ENCODE assay signal across 24 cellular contexts in genomic region chr4:88447339-88447738, GRCh38. TPM values are rescaled to one million over a fixed set of nuclear protein-coding genes. Genes with fewer than 3 reads are reported as not detected.
DNase-seq lines count a peak whose midpoint lies in the region; ATAC-seq and TF ChIP-seq lines count a peak whose summit lies in the region.
"Had no signal": no experiment of that assay in that cellular context is flagged by ENCODE, and none has a peak within 500 bp of the region (broad histone marks: within the 10 kb centered on the region; RNA-seq: fewer than 3 reads in every experiment).

No MANE protein-coding gene starts in this region.

- H3K36me3 Mint-ChIP-seq in WTC11: peaks cover 12% of the 10 kb centered on the region

- no peak overlapping the region for H2AK5ac ChIP-seq in neuronal stem cell (ENCODE audit: low read depth, low read length)

- H2AFZ ChIP-seq in neural cell (ENCODE audit: low read depth, low read length): no peak overlapping the region
- H2AFZ ChIP-seq in neuronal stem cell (ENCODE audit: low read length): no peak overlapping the region
- H2AFZ ChIP-seq: GM23248 had no signal

- no peaks in the 10 kb centered on the region for H3K27me3 Mint-ChIP-seq in WTC11 (ENCODE audit: low read depth)

- no peak overlapping the region for H3K23ac ChIP-seq in neuronal stem cell (ENCODE audit: low read depth, low read length, poor library complexity)

- H3K18ac ChIP-seq in neuronal stem cell (ENCODE audit: low read length): no peak overlapping the region

- no peaks in the 10 kb centered on the region for H3K27me3 ChIP-seq in MG63
- H3K27me3 ChIP-seq in neural cell (ENCODE audit: insufficient read depth, low read depth, low read length): no peaks in the 10 kb centered on the region
- H3K27me3 ChIP-seq in neuronal stem cell (ENCODE audit: control insufficient read depth in 3 of 3, insufficient read depth in 3 of 3, low read depth in 1 of 3, low read length in 3 of 3): no peaks in the 10 kb centered on the region

- WGBS in neuronal stem cell (ENCODE audit: extremely low coverage in 2 of 2, insufficient read length in 2 of 2, insufficient replicate concordance in 1 of 2), 2 donors: no CpG with 5 or more reads among the region's 1 CpG

- POLR2A ChIA-PET in WTC11 (lab: Charles Lee): no interaction called here

- no peak overlapping the region for H3K14ac ChIP-seq in neuronal stem cell (ENCODE audit: low read length)

- H3K79me1 ChIP-seq in neuronal stem cell (ENCODE audit: low read depth, low read length): no peaks in the 10 kb centered on the region

- peaks cover 10% of the 10 kb centered on the region for H3K9me3 Mint-ChIP-seq in WTC11
- H3K9me3 Mint-ChIP-seq: CD8-positive, alpha-beta T cell had no signal

- H3K36me3 ChIP-seq in MG63 (no peaks in the 10 kb centered on the region), neural cell (ENCODE audit: insufficient read depth, low read length) (no peaks in the 10 kb centered on the region), neuronal stem cell (replicated peaks in 1 of 2; ENCODE audit: control insufficient read depth in 2 of 2, insufficient read depth in 2 of 2, low read length in 2 of 2) (no peaks in the 10 kb centered on the region)

- H2BK120ac ChIP-seq in neuronal stem cell (ENCODE audit: low read depth, low read length): no peak overlapping the region

- H3K9ac ChIP-seq in neural cell (ENCODE audit: low read length): no peak overlapping the region
- no peak overlapping the region for H3K9ac ChIP-seq in neuronal stem cell (ENCODE audit: low read depth, low read length, poor library complexity)
- H3K9ac ChIP-seq: GM23248 had no signal

- no peak overlapping the region for H3K4ac ChIP-seq in neuronal stem cell (ENCODE audit: low read length)

- 0 out of 2 replicates have a peak overlapping the region, but pooled peaks have one; percentile 19 for H3K27ac Mint-ChIP-seq in WTC11
- H3K27ac Mint-ChIP-seq: CD8-positive, alpha-beta T cell had no signal

- H3K9me3 ChIP-seq in MG63 (no peaks in the 10 kb centered on the region), neural cell (ENCODE audit: low read length) (no peaks in the 10 kb centered on the region), neuronal stem cell (replicated peaks in 1 of 2; ENCODE audit: control insufficient read depth in 2 of 2, insufficient read depth in 1 of 2, low read depth in 1 of 2, low read length in 2 of 2) (no peaks in the 10 kb centered on the region)
- H3K9me3 ChIP-seq: Caco-2 had no signal

- peak overlapping the region; percentile 8 for H3K27ac ChIP-seq in epithelial cell of prostate
- H3K27ac ChIP-seq in neural cell (ENCODE audit: low read length): peak overlapping the region; percentile 51
- no peak overlapping the region for H3K27ac ChIP-seq in neuronal stem cell (replicated peaks; ENCODE audit: low read length)
- H3K27ac ChIP-seq: GM23248 had no signal

- no peaks in the 10 kb centered on the region for H3K9me2 ChIP-seq in neural cell (ENCODE audit: insufficient read depth, low read length)

- H2BK15ac ChIP-seq in neuronal stem cell (ENCODE audit: low read length): no peak overlapping the region

- no peaks in the 10 kb centered on the region for H4K20me1 ChIP-seq in neural cell (ENCODE audit: insufficient read depth)

- H3K4me2 ChIP-seq in neural cell (ENCODE audit: low read length): no peak overlapping the region
- no peak overlapping the region for H3K4me2 ChIP-seq in neuronal stem cell (ENCODE audit: insufficient read depth, low read length, poor library complexity, severe bottlenecking)

- ATAC-seq in WTC11: no peak
- no peak for ATAC-seq in GM19452 (IDR thresholded peaks at IDR 0.05; ENCODE audit: unreplicated experiment)
- ATAC-seq in HG03039 (IDR thresholded peaks at IDR 0.05; ENCODE audit: unreplicated experiment): no peak
- ATAC-seq: CD8-positive, alpha-beta T cell; K562 had no signal

- no peak overlapping the region for H3K4me3 Mint-ChIP-seq in WTC11
- H3K4me3 Mint-ChIP-seq: CD8-positive, alpha-beta T cell had no signal

- peak; percentile 93 for TF ChIP-seq EP300 in neural cell (conservative IDR thresholded peaks at IDR 0.05; ENCODE audit: poor library complexity, severe bottlenecking)

- H2BK12ac ChIP-seq in neuronal stem cell (ENCODE audit: low read length): no peak overlapping the region

- peaks cover 3% of the 10 kb centered on the region for H3F3A ChIP-seq in neural cell (ENCODE audit: insufficient read depth, low read length, poor library complexity, severe bottlenecking)

- H4K91ac ChIP-seq in neuronal stem cell (ENCODE audit: low read depth, low read length, poor library complexity): no peak overlapping the region

- H4K8ac ChIP-seq in neuronal stem cell (ENCODE audit: low read depth, low read length): no peak overlapping the region

- no peak overlapping the region for H2BK5ac ChIP-seq in neuronal stem cell (ENCODE audit: low read length)

- CTCF ChIA-PET in WTC11 (lab: Charles Lee): interaction anchor here (2.5 to 4.5 kb wide), 2 partner anchors 9 to 69 kb away, joined by 7 to 24 read pairs; partner anchors contain the start of genes HERC5 and HERC6

- H3K4me3 ChIP-seq in MG63 (no peak overlapping the region), neural cell (ENCODE audit: low read length) (peak overlapping the region; percentile 30), neuronal stem cell (ENCODE audit: low read length in 2 of 2) (no peak overlapping the region)
- H3K4me3 ChIP-seq: GM23248, K562 had no signal

- H3K79me2 ChIP-seq in neural cell (replicated peaks; ENCODE audit: insufficient read depth, low read length): no peaks in the 10 kb centered on the region

- DNase-seq in MG63 (peak; percentile 7), WTC11 (ENCODE audit: low spot score) (no peak), epithelial cell of prostate (ENCODE audit: low read depth, low spot score) (no peak), neuronal stem cell (ENCODE audit: low spot score) (no peak), amniotic stem cell (lab: John Stamatoyannopoulos, UW) (no peak)
- DNase-seq: C1 segment of cervical spinal cord; Caco-2; CD8-positive, alpha-beta T cell; DMS79; EL; GDM1; GM23248; H7; Kasumi-1; NCI-H1105 treated with DMSO at 0.1 percent for 48 hours; NCI-H2029; NCI-H446; NCI-H524 treated with DMSO at 0.1 percent for 48 hours; NCI-H774; SIG-M5 had no signal

- TF ChIP-seq CTCF in WTC11 (IDR thresholded peaks at IDR 0.05) (no peak), neural cell (IDR thresholded peaks at IDR 0.05; ENCODE audit: poor library complexity, severe bottlenecking) (no peak)

- no peak for TF ChIP-seq RAD21 in neural cell (conservative IDR thresholded peaks at IDR 0.05)

- no peaks in the 10 kb centered on the region for H3K4me1 ChIP-seq in neuronal stem cell (ENCODE audit: control insufficient read depth in 2 of 2, insufficient read depth in 1 of 2, low read depth in 1 of 2, low read length in 2 of 2)
- H3K4me1 ChIP-seq: Caco-2 had no signal

- H3K4me1 Mint-ChIP-seq in WTC11: peaks cover 45% of the 10 kb centered on the region

TF ChIP-seq in WTC11, 78 proteins besides CTCF, POLR2A, EP300 and RAD21:
- no peak for TF ChIP-seq JUN (CRISPR knock-in tag; IDR thresholded peaks at IDR 0.05)
- TF ChIP-seq MLX (CRISPR knock-in tag; IDR thresholded peaks at IDR 0.05): no peak

TF ChIP-seq in neural cell, 6 proteins besides CTCF, POLR2A, EP300 and RAD21:
- no peak for TF ChIP-seq TAF1 (IDR thresholded peaks at IDR 0.05; ENCODE audit: low read depth)
- peak; percentile 76 for TF ChIP-seq POLR2AphosphoS5 (IDR thresholded peaks at IDR 0.05)
- TF ChIP-seq EZH2 (IDR thresholded peaks at IDR 0.05; ENCODE audit: borderline replicate concordance, insufficient read depth, low read length, poor library complexity, severe bottlenecking): no peak

RNA-seq across cellular contexts. Expression of gene HERC5, which starts 9.6 kb away (rescaled TPM):
- 3.2 and 6.1 TPM in 2 replicates for total RNA-seq in MG63 (2014; rRNA removed; shearing (Covaris generic); ENCODE audit: low replicate concordance)
- total RNA-seq in WTC11 (2021): 14.3 to 17.2 TPM (median 17.1 TPM) in 3 replicates
- 0.59 TPM in 1 of 2 replicates, not detected in the other for polyA plus RNA-seq in neural cell
- 0.49 and 0.69 TPM in 2 replicates for polyA minus RNA-seq in neural cell
- polyA plus RNA-seq in neuronal stem cell (2013, experiment 1 of 2): 1.3 TPM
- polyA plus RNA-seq in neuronal stem cell (2013, experiment 2 of 2): 1.2 TPM
- polyA plus RNA-seq: K562 had no signal
